2 cellular contexts compared by ENCODE assay signal in the genomic region with DNA sequence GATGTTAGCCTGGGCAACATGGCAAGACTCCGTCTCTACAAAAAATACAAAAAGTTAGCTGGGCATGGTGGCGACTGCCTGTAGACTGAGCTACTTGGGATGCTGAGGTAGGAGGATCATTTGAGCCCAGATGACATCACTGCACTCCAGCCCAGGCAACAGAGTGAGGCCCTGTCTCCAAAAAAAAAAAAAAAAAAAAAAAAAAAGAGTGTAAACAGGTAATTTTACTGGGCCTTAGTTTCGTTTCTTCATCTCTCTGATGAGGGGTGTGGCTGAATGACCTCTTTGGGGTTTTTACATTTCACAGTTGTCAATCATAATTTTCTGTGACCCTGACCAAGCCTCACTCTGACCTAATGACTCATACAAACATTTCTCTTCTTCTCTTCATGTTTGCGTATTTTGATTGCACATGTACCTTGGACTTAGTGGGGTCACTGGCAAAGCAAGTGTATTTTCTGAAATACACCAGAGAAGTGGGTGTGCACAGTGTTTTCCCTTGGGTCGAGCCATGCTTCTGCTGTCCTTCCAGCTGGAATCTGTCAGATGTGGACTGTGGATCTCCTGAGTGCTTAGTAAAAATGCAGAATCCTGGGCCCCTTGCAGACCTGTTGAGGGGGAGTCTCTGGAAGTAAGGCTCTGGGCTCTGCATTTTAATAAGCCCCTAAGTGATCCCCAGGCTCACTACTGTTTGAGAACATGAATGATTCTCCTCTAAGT.
TF ChIP-seq lines count a peak whose summit lies in the region.

No MANE protein-coding gene starts in this region.

TF ChIP-seq in HepG2, 621 proteins besides CTCF, POLR2A, EP300 and RAD21 (continues in another document):
- TF ChIP-seq, protein P1, sequence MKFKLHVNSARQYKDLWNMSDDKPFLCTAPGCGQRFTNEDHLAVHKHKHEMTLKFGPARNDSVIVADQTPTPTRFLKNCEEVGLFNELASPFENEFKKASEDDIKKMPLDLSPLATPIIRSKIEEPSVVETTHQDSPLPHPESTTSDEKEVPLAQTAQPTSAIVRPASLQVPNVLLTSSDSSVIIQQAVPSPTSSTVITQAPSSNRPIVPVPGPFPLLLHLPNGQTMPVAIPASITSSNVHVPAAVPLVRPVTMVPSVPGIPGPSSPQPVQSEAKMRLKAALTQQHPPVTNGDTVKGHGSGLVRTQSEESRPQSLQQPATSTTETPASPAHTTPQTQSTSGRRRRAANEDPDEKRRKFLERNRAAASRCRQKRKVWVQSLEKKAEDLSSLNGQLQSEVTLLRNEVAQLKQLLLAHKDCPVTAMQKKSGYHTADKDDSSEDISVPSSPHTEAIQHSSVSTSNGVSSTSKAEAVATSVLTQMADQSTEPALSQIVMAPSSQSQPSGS (CRISPR knock-in tag; IDR thresholded peaks at IDR 0.05) = peak; percentile 96
- TF ChIP-seq, protein P2, sequence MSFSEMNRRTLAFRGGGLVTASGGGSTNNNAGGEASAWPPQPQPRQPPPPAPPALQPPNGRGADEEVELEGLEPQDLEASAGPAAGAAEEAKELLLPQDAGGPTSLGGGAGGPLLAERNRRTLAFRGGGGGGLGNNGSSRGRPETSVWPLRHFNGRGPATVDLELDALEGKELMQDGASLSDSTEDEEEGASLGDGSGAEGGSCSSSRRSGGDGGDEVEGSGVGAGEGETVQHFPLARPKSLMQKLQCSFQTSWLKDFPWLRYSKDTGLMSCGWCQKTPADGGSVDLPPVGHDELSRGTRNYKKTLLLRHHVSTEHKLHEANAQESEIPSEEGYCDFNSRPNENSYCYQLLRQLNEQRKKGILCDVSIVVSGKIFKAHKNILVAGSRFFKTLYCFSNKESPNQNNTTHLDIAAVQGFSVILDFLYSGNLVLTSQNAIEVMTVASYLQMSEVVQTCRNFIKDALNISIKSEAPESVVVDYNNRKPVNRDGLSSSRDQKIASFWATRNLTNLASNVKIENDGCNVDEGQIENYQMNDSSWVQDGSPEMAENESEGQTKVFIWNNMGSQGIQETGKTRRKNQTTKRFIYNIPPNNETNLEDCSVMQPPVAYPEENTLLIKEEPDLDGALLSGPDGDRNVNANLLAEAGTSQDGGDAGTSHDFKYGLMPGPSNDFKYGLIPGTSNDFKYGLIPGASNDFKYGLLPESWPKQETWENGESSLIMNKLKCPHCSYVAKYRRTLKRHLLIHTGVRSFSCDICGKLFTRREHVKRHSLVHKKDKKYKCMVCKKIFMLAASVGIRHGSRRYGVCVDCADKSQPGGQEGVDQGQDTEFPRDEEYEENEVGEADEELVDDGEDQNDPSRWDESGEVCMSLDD (CRISPR knock-in tag; IDR thresholded peaks at IDR 0.05; ENCODE audit: borderline replicate concordance) = no peak
- TF ChIP-seq XRCC5 (optimal IDR thresholded peaks at IDR 0.05; ENCODE audit: low read length) (peak; percentile 6), MAFG (CRISPR knock-in tag; IDR thresholded peaks at IDR 0.05) (no peak), NR2F6 (IDR thresholded peaks at IDR 0.05) (peak; percentile 99), NR2F6 (CRISPR knock-in tag; IDR thresholded peaks at IDR 0.05) (peak; percentile 98), JUN (CRISPR knock-in tag; IDR thresholded peaks at IDR 0.05) (peak; percentile 96), ZNF274 (CRISPR knock-in tag; IDR thresholded peaks at IDR 0.05) (no peak), MIER3 (CRISPR knock-in tag; IDR thresholded peaks at IDR 0.05; ENCODE audit: borderline replicate concordance) (peak; percentile 72; the same call in 1 of the 2 replicates), ZNF256 (CRISPR knock-in tag; conservative IDR thresholded peaks at IDR 0.05) (no peak), LCORL (IDR thresholded peaks at IDR 0.05) (peak; percentile 80; the same call in 1 of the 2 replicates), LCORL (CRISPR knock-in tag; IDR thresholded peaks at IDR 0.05) (peak; percentile 69), CHD4 (IDR thresholded peaks at IDR 0.05; ENCODE audit: borderline replicate concordance, low read length) (peak; percentile 70; the same call in 1 of the 2 replicates), BRCA1 (CRISPR knock-in tag; IDR thresholded peaks at IDR 0.05) (peak; percentile 57; the same call in 1 of the 2 replicates)
- TF ChIP-seq, protein P3, sequence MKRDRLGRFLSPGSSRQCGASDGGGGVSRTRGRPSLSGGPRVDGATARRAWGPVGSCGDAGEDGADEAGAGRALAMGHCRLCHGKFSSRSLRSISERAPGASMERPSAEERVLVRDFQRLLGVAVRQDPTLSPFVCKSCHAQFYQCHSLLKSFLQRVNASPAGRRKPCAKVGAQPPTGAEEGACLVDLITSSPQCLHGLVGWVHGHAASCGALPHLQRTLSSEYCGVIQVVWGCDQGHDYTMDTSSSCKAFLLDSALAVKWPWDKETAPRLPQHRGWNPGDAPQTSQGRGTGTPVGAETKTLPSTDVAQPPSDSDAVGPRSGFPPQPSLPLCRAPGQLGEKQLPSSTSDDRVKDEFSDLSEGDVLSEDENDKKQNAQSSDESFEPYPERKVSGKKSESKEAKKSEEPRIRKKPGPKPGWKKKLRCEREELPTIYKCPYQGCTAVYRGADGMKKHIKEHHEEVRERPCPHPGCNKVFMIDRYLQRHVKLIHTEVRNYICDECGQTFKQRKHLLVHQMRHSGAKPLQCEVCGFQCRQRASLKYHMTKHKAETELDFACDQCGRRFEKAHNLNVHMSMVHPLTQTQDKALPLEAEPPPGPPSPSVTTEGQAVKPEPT (CRISPR knock-in tag; IDR thresholded peaks at IDR 0.05; ENCODE audit: low read depth) = no peak
- TF ChIP-seq, protein P4, sequence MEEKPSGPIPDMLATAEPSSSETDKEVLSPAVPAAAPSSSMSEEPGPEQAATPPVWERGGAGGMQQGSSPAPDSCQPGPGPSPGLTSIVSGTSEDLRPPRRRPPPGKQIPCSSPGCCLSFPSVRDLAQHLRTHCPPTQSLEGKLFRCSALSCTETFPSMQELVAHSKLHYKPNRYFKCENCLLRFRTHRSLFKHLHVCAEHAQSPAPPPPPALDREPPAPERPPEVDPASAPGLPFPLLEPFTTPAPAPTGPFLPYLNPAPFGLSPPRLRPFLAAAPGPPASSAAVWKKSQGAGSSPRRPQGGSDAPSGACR (CRISPR knock-in tag; IDR thresholded peaks at IDR 0.05) = no peak; the same call in 1 of the 2 replicates
- TF ChIP-seq, protein P5, sequence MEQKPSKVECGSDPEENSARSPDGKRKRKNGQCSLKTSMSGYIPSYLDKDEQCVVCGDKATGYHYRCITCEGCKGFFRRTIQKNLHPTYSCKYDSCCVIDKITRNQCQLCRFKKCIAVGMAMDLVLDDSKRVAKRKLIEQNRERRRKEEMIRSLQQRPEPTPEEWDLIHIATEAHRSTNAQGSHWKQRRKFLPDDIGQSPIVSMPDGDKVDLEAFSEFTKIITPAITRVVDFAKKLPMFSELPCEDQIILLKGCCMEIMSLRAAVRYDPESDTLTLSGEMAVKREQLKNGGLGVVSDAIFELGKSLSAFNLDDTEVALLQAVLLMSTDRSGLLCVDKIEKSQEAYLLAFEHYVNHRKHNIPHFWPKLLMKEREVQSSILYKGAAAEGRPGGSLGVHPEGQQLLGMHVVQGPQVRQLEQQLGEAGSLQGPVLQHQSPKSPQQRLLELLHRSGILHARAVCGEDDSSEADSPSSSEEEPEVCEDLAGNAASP (CRISPR knock-in tag; IDR thresholded peaks at IDR 0.05; ENCODE audit: borderline replicate concordance) = peak; percentile 85; the same call in 1 of the 2 replicates

TF ChIP-seq in GM23338, 12 proteins besides CTCF, POLR2A, EP300 and RAD21:
- TF ChIP-seq STAT1 (IDR thresholded peaks at IDR 0.05; ENCODE audit: unreplicated experiment) = no peak
